ENCODE assay signal across 22 cellular contexts in genomic region chr12:6177593-6178358, GRCh38. TPM values are rescaled to one million over a fixed set of nuclear protein-coding genes. Genes with fewer than 3 reads are reported as not detected.
DNase-seq lines count a peak whose midpoint lies in the region; ATAC-seq, FAIRE-seq and TF ChIP-seq lines count a peak whose summit lies in the region.
"Had no signal": no experiment of that assay in that cellular context is flagged by ENCODE, and none has a peak within 500 bp of the region (broad histone marks: within the 10 kb centered on the region; RNA-seq: fewer than 3 reads in every experiment).

No MANE protein-coding gene starts in this region.

- H3K27me3 Mint-ChIP-seq in osteocyte (ENCODE audit: unreplicated experiment), result no peaks in the 10 kb centered on the region
- no peaks in the 10 kb centered on the region for H3K27me3 Mint-ChIP-seq in chondrocyte (ENCODE audit: low read depth)

- CTCF ChIA-PET in HepG2 (lab: Yijun Ruan, JAX; ENCODE audit: low intra/inter-chr PET ratio, low total read pairs), result no interaction called here

- H3F3A ChIP-seq in MM.1S (ENCODE audit: insufficient read depth, low read length), result no peaks in the 10 kb centered on the region

- H3K9me3 ChIP-seq in HepG2 (ENCODE audit: low read length) (no peaks in the 10 kb centered on the region), right lobe of liver (no peaks in the 10 kb centered on the region), kidney (ENCODE audit: control insufficient read depth in 1 of 2, low read length in 2 of 2) (no peaks in the 10 kb centered on the region), MM.1S (replicated peaks; ENCODE audit: insufficient read depth, low read length) (no peaks in the 10 kb centered on the region)
- H3K9me3 ChIP-seq: SK-N-SH had no signal

- DNase-seq in HepG2 (ENCODE audit: low spot score), result no peak
- DNase-seq in right lobe of liver, result no peak
- DNase-seq in kidney, result no peak
- no peak for DNase-seq in osteocyte (ENCODE audit: extremely low spot score, unreplicated experiment)
- no peak for DNase-seq in chondrocyte (ENCODE audit: low spot score)
- no peak for DNase-seq in MM.1S
- DNase-seq in AG08396 (ENCODE audit: low spot score), result no peak
- no peak for DNase-seq in activated CD4-positive, alpha-beta T cell treated with anti-CD3 and anti-CD28 coated beads for 1 hour
- DNase-seq: DMS79; H7; KBM-7; NCI-H1092 treated with DMSO at 0.1 percent for 48 hours; NCI-H1436 treated with DMSO at 0.1 percent for 48 hours; NCI-H1930; NCI-H510A treated with DMSO at 0.1 percent for 48 hours; NCI-H774; NK-92 treated with Interleukin-12 subunit alpha and Interleukin-12 subunit beta, amount 100 ng/mL, for 24 hours; SIG-M5; SK-N-SH had no signal

- H3K9me2 ChIP-seq in MM.1S (replicated peaks; ENCODE audit: insufficient read depth, low read length), result no peaks in the 10 kb centered on the region
- H3K9me2 ChIP-seq: SK-N-SH had no signal

- BruUV-seq in HepG2 (replicated peaks; lab: Mats Ljungman, UMichigan), result no TSS peak

- H3K4me1 Mint-ChIP-seq in osteocyte (ENCODE audit: unreplicated experiment), result peaks cover 3% of the 10 kb centered on the region
- H3K4me1 Mint-ChIP-seq in chondrocyte (ENCODE audit: low read depth), result peaks cover 6% of the 10 kb centered on the region

- H3K79me2 ChIP-seq in HepG2 (ENCODE audit: insufficient read depth, low read length), result no peaks in the 10 kb centered on the region
- H3K79me2 ChIP-seq in MM.1S (ENCODE audit: low read length), result no peaks in the 10 kb centered on the region

- ATAC-seq in HepG2 (no peak), right lobe of liver (no peak)
- ATAC-seq: Panc1 had no signal

- H3K36me3 ChIP-seq in HepG2 (replicated peaks in 1 of 2; ENCODE audit: control insufficient read depth in 1 of 2, insufficient read depth in 2 of 2, low read length in 2 of 2), result no peaks in the 10 kb centered on the region
- no peaks in the 10 kb centered on the region for H3K36me3 ChIP-seq in right lobe of liver
- H3K36me3 ChIP-seq in kidney (ENCODE audit: control insufficient read depth in 1 of 2, insufficient read depth in 2 of 2, low read length in 2 of 2), result no peaks in the 10 kb centered on the region
- H3K36me3 ChIP-seq in MM.1S (replicated peaks; ENCODE audit: insufficient read depth, low read length), result no peaks in the 10 kb centered on the region

- 50% methylated on average over 12 of the region's 12 CpGs for WGBS in HepG2 (ENCODE audit: low lambda C conversion rate)
- WGBS in right lobe of liver (ENCODE audit: insufficient coverage, low coverage, low lambda C conversion rate, missing lambda C conversion rate), result 85% methylated on average over 7 of the region's 12 CpGs

- H3K9me3 Mint-ChIP-seq in osteocyte (ENCODE audit: unreplicated experiment), result no peaks in the 10 kb centered on the region
- no peaks in the 10 kb centered on the region for H3K9me3 Mint-ChIP-seq in chondrocyte (ENCODE audit: low read depth)

- H3K9ac ChIP-seq in HepG2 (ENCODE audit: insufficient read depth, low read depth, low read length), result no peak overlapping the region
- H3K9ac ChIP-seq in kidney (ENCODE audit: low read length in 2 of 2), result no peak overlapping the region
- H3K9ac ChIP-seq in MM.1S (ENCODE audit: low read length), result no peak overlapping the region
- H3K9ac ChIP-seq: SK-N-SH had no signal

- intact Hi-C loops in HepG2 (cut with micrococcal nuclease; ENCODE audit: unreplicated experiment), result no loop called here
- intact Hi-C loops in right lobe of liver (cut with DNase I), result loop anchor here (5.0 to 10.0 kb wide), 2 partner anchors 100 to 103 kb away; no protein-coding TSS in a partner anchor
- intact Hi-C loops in kidney (cut with DNase I), result loop anchor here (10.0 kb wide), 1 partner anchor 113 kb away; no protein-coding TSS in a partner anchor

- TF ChIP-seq CTCF in HepG2 (CRISPR knock-in tag; IDR thresholded peaks at IDR 0.05) (no peak), right lobe of liver (IDR thresholded peaks at IDR 0.05) (no peak), kidney (IDR thresholded peaks at IDR 0.05; ENCODE audit: borderline replicate concordance, extremely low read depth, insufficient read depth) (no peak), osteocyte (IDR thresholded peaks at IDR 0.05) (no peak), chondrocyte (IDR thresholded peaks at IDR 0.05) (no peak), MM.1S (IDR thresholded peaks at IDR 0.05; ENCODE audit: low read length) (no peak)

- no peak for TF ChIP-seq RAD21 in HepG2 (CRISPR knock-in tag; IDR thresholded peaks at IDR 0.05)

- H3K36me3 Mint-ChIP-seq in osteocyte (ENCODE audit: unreplicated experiment) (no peaks in the 10 kb centered on the region), chondrocyte (ENCODE audit: low read depth) (no peaks in the 10 kb centered on the region)

- FAIRE-seq in HepG2 (lab: Jason Lieb, UNC) (no peak), kidney (lab: Jason Lieb, UNC) (no peak)

- H3K4me3 Mint-ChIP-seq in osteocyte (ENCODE audit: unreplicated experiment) (no peak overlapping the region), chondrocyte (ENCODE audit: unreplicated experiment) (no peak overlapping the region)

- H4K20me1 ChIP-seq in HepG2 (ENCODE audit: insufficient read depth, low read length) (no peaks in the 10 kb centered on the region), MM.1S (ENCODE audit: insufficient read depth, low read length) (no peaks in the 10 kb centered on the region)

- POLR2A ChIA-PET in HepG2 (lab: Yijun Ruan, JAX), result no interaction called here

- H3K27me3 ChIP-seq in HepG2 (ENCODE audit: control insufficient read depth in 1 of 2, insufficient read depth in 2 of 2, low read length in 2 of 2) (peaks cover 0 to 9% of the 10 kb centered on the region in 2 experiments; a peak in 2 of 5 replicates), right lobe of liver (no peaks in the 10 kb centered on the region), MM.1S (replicated peaks; ENCODE audit: insufficient read depth, low read length) (no peaks in the 10 kb centered on the region)

- H3K27ac Mint-ChIP-seq in osteocyte (ENCODE audit: unreplicated experiment) (peak overlapping the region; percentile 24), chondrocyte (ENCODE audit: unreplicated experiment) (no peak overlapping the region)

- in situ Hi-C loops in HepG2 (cut with HindIII; ENCODE audit: extremely low pct_ligation_motif_present, low pct_unique_long_range_greater_than_20kb), result no loop called here

- H3K4me3 ChIP-seq in HepG2 (replicated peaks in 1 of 3; ENCODE audit: insufficient read depth in 1 of 3, low read depth in 2 of 3, low read length in 3 of 3), result no peak overlapping the region
- H3K4me3 ChIP-seq in right lobe of liver, result no peak overlapping the region
- H3K4me3 ChIP-seq in kidney (ENCODE audit: low read length in 2 of 2), result no peak overlapping the region
- H3K4me3 ChIP-seq in MM.1S (ENCODE audit: low read length), result no peak overlapping the region

- H3K27ac ChIP-seq in HepG2 (ENCODE audit: extremely low read length, insufficient read depth, low read length), result no peak overlapping the region
- no peak overlapping the region for H3K27ac ChIP-seq in right lobe of liver
- H3K27ac ChIP-seq in kidney (ENCODE audit: low read depth in 2 of 2, low read length in 2 of 2), result peak overlapping the region; percentile 4 to 14
- H3K27ac ChIP-seq in MM.1S (ENCODE audit: low read length), result no peak overlapping the region
- H3K27ac ChIP-seq: 22Rv1, C4-2B had no signal

- no peak overlapping the region for H2AFZ ChIP-seq in HepG2 (ENCODE audit: low read length)
- H2AFZ ChIP-seq in MM.1S (ENCODE audit: low read length), result no peak overlapping the region

- TF ChIP-seq EP300 in HepG2 (IDR thresholded peaks at IDR 0.05; ENCODE audit: low read depth in 2 of 2, low read length in 2 of 2) (no peak), HepG2 (CRISPR knock-in tag; IDR thresholded peaks at IDR 0.05; ENCODE audit: borderline replicate concordance) (no peak)

- no peak for TF ChIP-seq POLR2A in HepG2 (IDR thresholded peaks at IDR 0.05; ENCODE audit: insufficient read depth in 1 of 2, low read depth in 2 of 2, low read length in 2 of 2)
- TF ChIP-seq POLR2A in right lobe of liver (IDR thresholded peaks at IDR 0.05), result no peak

- H3K4me1 ChIP-seq in HepG2 (ENCODE audit: insufficient read depth, low read length), result peaks cover 40% of the 10 kb centered on the region
- peaks cover 0 to 26% (median 15%) of the 10 kb centered on the region in 4 donors for H3K4me1 ChIP-seq in right lobe of liver
- H3K4me1 ChIP-seq in kidney (ENCODE audit: control insufficient read depth in 1 of 2, insufficient read depth in 1 of 2, low read depth in 1 of 2, low read length in 2 of 2), result peaks cover 3 to 32% of the 10 kb centered on the region in 2 donors
- no peaks in the 10 kb centered on the region for H3K4me1 ChIP-seq in MM.1S (ENCODE audit: low read length)

- no peak overlapping the region for H3K4me2 ChIP-seq in HepG2 (ENCODE audit: low read depth, low read length)
- no peak overlapping the region for H3K4me2 ChIP-seq in MM.1S (ENCODE audit: low read depth, low read length)
- H3K4me2 ChIP-seq: SK-N-SH had no signal

RNA-seq across cellular contexts. Expression of gene CD9, which starts 22.4 kb away (rescaled TPM):
- total RNA-seq in HepG2 (2016; rRNA removed; fragmentation: Illumina TruSeq; extraction: Trizol) (4.3 and 5.8 TPM in 2 replicates), right lobe of liver (10 to 100 TPM; 17.2 to 65.7 (median 34.2) TPM), kidney (421 TPM), osteocyte (77.1 and 84.5 TPM in 2 replicates), chondrocyte (54.7 to 62.1 TPM (median 60.7 TPM) in 3 replicates)
- total RNA-seq in HepG2 (2016; cell fraction: cytosol; rRNA removed; fragmentation: Illumina TruSeq; extraction: Trizol; ENCODE audit: low read depth), result 1.3 and 2.0 TPM in 2 replicates
- 2.4 and 6.9 TPM in 2 replicates for total RNA-seq in HepG2 (2016; cell fraction: insoluble cytoplasmic fraction; rRNA removed; fragmentation: Illumina TruSeq; extraction: Trizol)
- 2.1 and 2.4 TPM in 2 replicates for total RNA-seq in HepG2 (2016; cell fraction: membrane; rRNA removed; fragmentation: Illumina TruSeq; extraction: Trizol)
- total RNA-seq in HepG2 (2016; cell fraction: nucleus; rRNA removed; fragmentation: Illumina TruSeq; extraction: Trizol), result 5.9 and 6.5 TPM in 2 replicates
- polyA plus RNA-seq in HepG2 (2011; rRNA removed) (38.3 and 40.1 TPM in 2 replicates), kidney (ENCODE audit: insufficient read depth, low read depth, low replicate concordance) (301 TPM)
- 30.3 and 47.3 TPM in 2 replicates for polyA plus RNA-seq in HepG2 (2011; cell fraction: cytosol; rRNA removed)
- 15.2 and 20.2 TPM in 2 replicates for polyA plus RNA-seq in HepG2 (2011; cell fraction: nucleus; rRNA removed)
- 30.0 and 52.7 TPM in 2 replicates for polyA plus RNA-seq in HepG2 (2012)
- polyA plus RNA-seq in HepG2 (2016; cell fraction: cytosol; fragmentation: Illumina TruSeq; extraction: Trizol; ENCODE audit: low read depth), result 1.4 and 1.8 TPM in 2 replicates
- polyA plus RNA-seq in HepG2 (2016; cell fraction: insoluble cytoplasmic fraction; fragmentation: Illumina TruSeq; extraction: Trizol; ENCODE audit: low read depth), result 5.2 and 5.4 TPM in 2 replicates
- polyA plus RNA-seq in HepG2 (2016; cell fraction: membrane; fragmentation: Illumina TruSeq; extraction: Trizol; ENCODE audit: low read depth), result 1.9 and 2.4 TPM in 2 replicates
- 10.1 and 12.9 TPM in 2 replicates for polyA plus RNA-seq in HepG2 (2016; cell fraction: nucleus; fragmentation: Illumina TruSeq; extraction: Trizol; ENCODE audit: insufficient read depth, low read depth)
- polyA minus RNA-seq in HepG2 (2011; rRNA and poly(A)+ RNA removed; ENCODE audit: low replicate concordance), result 21.6 and 243 TPM in 2 replicates
- 12.1 and 13.6 TPM in 2 replicates for polyA minus RNA-seq in HepG2 (2011; cell fraction: cytosol; rRNA and poly(A)+ RNA removed)
- polyA minus RNA-seq in HepG2 (2011; cell fraction: nucleus; rRNA and poly(A)+ RNA removed), result 8.9 and 10.4 TPM in 2 replicates

RNA-seq across cellular contexts. Expression of gene VWF, which starts 53.3 kb away (rescaled TPM):
- total RNA-seq in HepG2 (2016; rRNA removed; fragmentation: Illumina TruSeq; extraction: Trizol) (0.20 and 0.22 TPM in 2 replicates), right lobe of liver (10 to 100 TPM in 3 of 6 experiments, 1 to 10 TPM in 3; 5.7 to 16.6 (median 9.6) TPM), kidney (183 TPM), osteocyte (0.13 and 0.31 TPM in 2 replicates), chondrocyte (0.05 to 0.08 TPM (median 0.07 TPM) in 3 replicates)
- not detected in 2 replicates for total RNA-seq in HepG2 (2016; cell fraction: cytosol; rRNA removed; fragmentation: Illumina TruSeq; extraction: Trizol; ENCODE audit: low read depth)
- total RNA-seq in HepG2 (2016; cell fraction: insoluble cytoplasmic fraction; rRNA removed; fragmentation: Illumina TruSeq; extraction: Trizol), result 0.15 and 0.28 TPM in 2 replicates
- 0.03 and 0.15 TPM in 2 replicates for total RNA-seq in HepG2 (2016; cell fraction: membrane; rRNA removed; fragmentation: Illumina TruSeq; extraction: Trizol)
- total RNA-seq in HepG2 (2016; cell fraction: nucleus; rRNA removed; fragmentation: Illumina TruSeq; extraction: Trizol), result 0.12 and 0.19 TPM in 2 replicates
- polyA plus RNA-seq in HepG2 (2011; rRNA removed) (0.25 and 0.63 TPM in 2 replicates), kidney (ENCODE audit: insufficient read depth, low read depth, low replicate concordance) (9.6 TPM)
- 0.27 and 0.51 TPM in 2 replicates for polyA plus RNA-seq in HepG2 (2011; cell fraction: cytosol; rRNA removed)
- polyA plus RNA-seq in HepG2 (2011; cell fraction: nucleus; rRNA removed), result 0.79 and 2.1 TPM in 2 replicates
- 0.89 and 2.0 TPM in 2 replicates for polyA plus RNA-seq in HepG2 (2012)
- polyA plus RNA-seq in HepG2 (2016; cell fraction: cytosol; fragmentation: Illumina TruSeq; extraction: Trizol; ENCODE audit: low read depth), result 0.08 TPM in 1 of 2 replicates, not detected in the other
- 0.23 and 0.40 TPM in 2 replicates for polyA plus RNA-seq in HepG2 (2016; cell fraction: insoluble cytoplasmic fraction; fragmentation: Illumina TruSeq; extraction: Trizol; ENCODE audit: low read depth)
- not detected in 2 replicates for polyA plus RNA-seq in HepG2 (2016; cell fraction: membrane; fragmentation: Illumina TruSeq; extraction: Trizol; ENCODE audit: low read depth)
- polyA plus RNA-seq in HepG2 (2016; cell fraction: nucleus; fragmentation: Illumina TruSeq; extraction: Trizol; ENCODE audit: insufficient read depth, low read depth), result 0.08 and 0.84 TPM in 2 replicates
- polyA minus RNA-seq in HepG2 (2011; rRNA and poly(A)+ RNA removed; ENCODE audit: low replicate concordance), result 0.21 and 3.2 TPM in 2 replicates
- 0.26 and 0.89 TPM in 2 replicates for polyA minus RNA-seq in HepG2 (2011; cell fraction: cytosol; rRNA and poly(A)+ RNA removed)
- polyA minus RNA-seq in HepG2 (2011; cell fraction: nucleus; rRNA and poly(A)+ RNA removed), result 1.5 and 2.4 TPM in 2 replicates

Comparison
In these comparisons a context has a peak if more than half of its experiments do, and no peak if none do; other contexts are left out.
1. H3K27ac ChIP-seq: peak in kidney (2 of 2); none in HepG2 (single experiment), right lobe of liver (0 of 3) and MM.1S (single experiment).
2. RNA of gene VWF, which starts 53.3 kb away (total RNA-seq): 183 TPM in kidney (single experiment); 5.7 to 16.6 TPM in right lobe of liver, 0.03 to 0.28 TPM in HepG2, 0.13 to 0.31 TPM in osteocyte and 0.05 to 0.08 TPM in chondrocyte; every median in the first group is over 10 times any median in the second.